Comparison of ENCODE assay signal across 9 cellular contexts in the genomic region with DNA sequence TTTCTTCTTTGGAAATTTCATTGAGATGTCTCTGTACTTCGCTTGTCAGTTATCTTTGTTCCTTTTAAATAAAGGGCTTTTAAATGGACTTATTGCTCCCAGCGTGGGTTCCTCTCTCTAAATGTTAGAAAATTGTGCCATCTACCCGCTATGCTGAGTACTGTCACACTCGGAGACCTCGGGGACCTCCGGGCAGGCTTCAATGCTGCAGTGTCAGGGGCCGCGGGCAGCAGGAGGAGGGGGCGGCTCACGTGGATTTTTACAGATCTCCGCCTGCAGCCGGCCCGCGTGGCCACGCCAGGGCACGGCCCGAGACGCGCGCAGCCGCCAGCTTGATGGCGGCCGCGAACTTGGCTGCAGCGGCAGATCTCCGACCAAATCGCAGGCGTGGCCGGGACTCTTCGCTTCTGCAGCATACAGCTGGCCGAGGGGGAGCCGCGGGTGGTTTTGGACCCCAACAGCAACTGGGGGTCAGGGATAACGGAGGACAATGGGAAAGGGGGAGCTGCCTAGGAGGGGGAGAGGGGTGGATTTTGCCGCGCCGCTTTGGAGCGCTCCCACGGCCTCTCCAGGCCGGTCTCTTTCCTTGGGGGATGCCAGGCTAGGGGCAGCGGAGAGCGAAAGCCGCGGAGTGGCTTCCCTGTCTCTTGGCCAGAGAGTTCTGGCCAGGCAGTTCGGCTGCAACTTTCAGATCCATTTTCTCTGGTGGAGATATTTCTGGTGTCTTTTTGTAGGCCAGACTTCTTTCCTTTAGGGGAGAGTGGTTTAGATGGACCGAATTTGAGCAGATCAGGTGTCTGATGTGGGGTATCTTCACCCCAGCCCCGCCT. TPM values are rescaled to one million over a fixed set of nuclear protein-coding genes. Genes with fewer than 3 reads are reported as not detected.
DNase-seq lines count a peak whose midpoint lies in the region; ATAC-seq, FAIRE-seq and TF ChIP-seq lines count a peak whose summit lies in the region.
"Had no signal": no experiment of that assay in that cellular context is flagged by ENCODE, and none has a peak within 500 bp of the region (broad histone marks: within the 10 kb centered on the region; RNA-seq: fewer than 3 reads in every experiment).

No MANE protein-coding gene starts in this region.

- CTCF ChIA-PET in activated CD8-positive, alpha-beta T cell treated with anti-CD3 and anti-CD28 coated beads for 36 hours (lab: Charles Lee): interaction anchor here (1.3 to 1.8 kb wide), 2 partner anchors 16 to 1086 kb away, joined by 3 to 4 read pairs; a partner anchor contains a TSS

- H3K36me3 ChIP-seq in psoas muscle (ENCODE audit: insufficient read depth in 1 of 2, low read depth in 1 of 2): no peaks in the 10 kb centered on the region

- ATAC-seq in GM21619 (IDR thresholded peaks at IDR 0.05; ENCODE audit: unreplicated experiment) (peak; percentile 63), left cardiac atrium (peak; percentile 73 to 83), psoas muscle (peak; percentile 84 to 90 (median 88))
- ATAC-seq in activated CD8-positive, alpha-beta T cell treated with anti-CD3 and anti-CD28 coated beads for 36 hours: peak; percentile 49

- peaks cover 2% of the 10 kb centered on the region for H3K4me1 Mint-ChIP-seq in activated CD8-positive, alpha-beta T cell treated with anti-CD3 and anti-CD28 coated beads for 36 hours (ENCODE audit: low read depth)

- no peaks in the 10 kb centered on the region for H3K9me3 ChIP-seq in psoas muscle

- H3K4me3 ChIP-seq in NB4 (ENCODE audit: low read depth, low read length) (no peak overlapping the region), psoas muscle (peak overlapping the region; percentile 92)

- FAIRE-seq in HTR-8/SVneo (lab: Jason Lieb, UNC): no peak

- H3K27me3 ChIP-seq in psoas muscle (ENCODE audit: insufficient read depth in 3 of 3, low read length in 2 of 3): no peaks in the 10 kb centered on the region

- in situ Hi-C loops in Caki2 (cut with HindIII; ENCODE audit: low pct_unique_long_range_greater_than_20kb, low sequenced_read_pairs): loop anchor here (25.0 kb wide), 1 partner anchor 892 kb away; no protein-coding TSS in a partner anchor

- no peak for TF ChIP-seq POLR2A in NB4 (IDR thresholded peaks at IDR 0.05; ENCODE audit: extremely low read depth, insufficient read length)

- H3K36me3 Mint-ChIP-seq in activated CD8-positive, alpha-beta T cell treated with anti-CD3 and anti-CD28 coated beads for 36 hours (ENCODE audit: low read depth): peaks cover 3% of the 10 kb centered on the region

- H3K9me3 Mint-ChIP-seq in activated CD8-positive, alpha-beta T cell treated with anti-CD3 and anti-CD28 coated beads for 36 hours: no peaks in the 10 kb centered on the region

- H3K4me3 Mint-ChIP-seq in activated CD8-positive, alpha-beta T cell treated with anti-CD3 and anti-CD28 coated beads for 36 hours: no peak overlapping the region

- POLR2A ChIA-PET in activated CD8-positive, alpha-beta T cell treated with anti-CD3 and anti-CD28 coated beads for 36 hours (lab: Charles Lee): no interaction called here

- H3K27ac ChIP-seq in psoas muscle: peak overlapping the region; percentile 94

- H3K27ac Mint-ChIP-seq in activated CD8-positive, alpha-beta T cell treated with anti-CD3 and anti-CD28 coated beads for 36 hours: no peak overlapping the region

- intact Hi-C loops in activated CD8-positive, alpha-beta T cell treated with anti-CD3 and anti-CD28 coated beads for 36 hours (cut with micrococcal nuclease): no loop called here
- intact Hi-C loops in left cardiac atrium (cut with DNase I): loop anchor here in 1 of 2 donors (5.0 to 10.0 kb wide), 3 partner anchors 1038 to 1321 kb away; no protein-coding TSS in a partner anchor
- intact Hi-C loops in psoas muscle (cut with DNase I): loop anchor here (2.0 to 5.0 kb wide), 2 partner anchors 1083 to 1087 kb away; no protein-coding TSS in a partner anchor

- no peaks in the 10 kb centered on the region for H3K4me1 ChIP-seq in psoas muscle

- TF ChIP-seq CTCF in NB4 (IDR thresholded peaks at IDR 0.05; ENCODE audit: low read depth, low read length) (peak; percentile 8), psoas muscle (IDR thresholded peaks at IDR 0.05) (peak; percentile 67)
- TF ChIP-seq CTCF in activated CD8-positive, alpha-beta T cell treated with anti-CD3 and anti-CD28 coated beads for 36 hours (IDR thresholded peaks at IDR 0.05): peak; percentile 35

- 3 to 4% (median 3%) methylated on average over 47 of the region's 47 CpGs for WGBS in psoas muscle, 3 donors

- DNase-seq in Caki2 (ENCODE audit: low read depth) (peak; percentile 76), NB4 (ENCODE audit: low read depth) (peak; percentile 53), left cardiac atrium (peak; percentile 88), psoas muscle (peak; percentile 78 to 89), HTR-8/SVneo (ENCODE audit: insufficient read length, low spot score) (no peak), dedifferentiated amniotic fluid mesenchymal stem cell (ENCODE audit: extremely low spot score) (no peak)
- peak; percentile 36 for DNase-seq in activated CD8-positive, alpha-beta T cell treated with anti-CD3 and anti-CD28 coated beads for 36 hours

- H3K27me3 Mint-ChIP-seq in activated CD8-positive, alpha-beta T cell treated with anti-CD3 and anti-CD28 coated beads for 36 hours: peaks cover 93% of the 10 kb centered on the region

RNA-seq across cellular contexts. Expression of a gene that starts 15.3 kb away (rescaled TPM):
- total RNA-seq in Caki2 (2014; rRNA removed; shearing (Covaris generic); ENCODE audit: low replicate concordance): 7.0 and 16.0 TPM in 2 replicates
- total RNA-seq in activated CD8-positive, alpha-beta T cell treated with anti-CD3 and anti-CD28 coated beads for 36 hours: not detected
- 10 to 100 TPM; 41.2 to 43.5 TPM for total RNA-seq in left cardiac atrium
- 10 to 100 TPM; 14.5 to 17.1 (median 15.7) TPM for total RNA-seq in psoas muscle
- 10 to 100 TPM; 10.3 to 20.1 (median 11.3) TPM for polyA plus RNA-seq in psoas muscle
- total RNA-seq: T-helper 1 cell treated with Interleukin-12 subunit alpha and Interleukin-12 subunit beta and Interleukin-4 antibody, amounts not matched to agents 30 ng/mL and 1 ng/mL, for 36 hours had no signal

Comparison
In these comparisons a context has a peak if more than half of its experiments do, and no peak if none do; other contexts are left out.
1. DNase-seq: peak in Caki2 (single experiment), NB4 (single experiment), activated CD8-positive, alpha-beta T cell treated with anti-CD3 and anti-CD28 coated beads for 36 hours (single experiment), left cardiac atrium (single experiment) and psoas muscle (2 of 2); none in HTR-8/SVneo (single experiment) and dedifferentiated amniotic fluid mesenchymal stem cell (single experiment).
2. CTCF ChIP-seq: peak in every context shown above with its lines; median percentile 67 in psoas muscle; 35 in activated CD8-positive, alpha-beta T cell treated with anti-CD3 and anti-CD28 coated beads for 36 hours; 8 in NB4.
3. Peak in every context shown above with its lines, with median percentiles within 50 percentile points of each other: ATAC-seq.